In the genomic region with DNA sequence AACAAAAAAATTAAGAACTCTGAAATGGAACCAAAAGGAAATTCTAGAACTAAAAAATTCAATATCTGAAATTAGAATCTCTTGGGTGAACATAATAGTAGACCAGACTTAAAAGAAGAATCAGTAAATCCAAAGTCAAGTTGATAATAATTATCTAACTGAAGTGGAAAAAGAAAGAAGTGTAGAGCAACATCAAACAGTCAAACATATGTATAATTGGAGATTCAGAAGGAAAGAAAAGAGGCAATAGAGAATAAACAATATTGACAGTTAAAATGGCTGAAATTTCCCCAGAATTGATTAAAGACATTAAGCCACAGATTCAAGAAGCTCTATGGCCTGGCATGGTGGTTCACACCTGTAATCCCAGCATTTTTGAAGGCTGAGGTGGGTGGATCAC, we compare ENCODE assay signal across 37 cellular contexts.
"Had no signal": no experiment of that assay in that cellular context is flagged by ENCODE, and none has a peak within 500 bp of the region (broad histone marks: within the 10 kb centered on the region; RNA-seq: fewer than 3 reads in every experiment).

No MANE protein-coding gene starts in this region.

- H3K27ac Mint-ChIP-seq: activated CD4-positive, alpha-beta memory T cell treated with anti-CD3 and anti-CD28 coated beads, Interleukin-2, amount 10 ng/mL, durations not matched to agents 7 days and 5 days; activated CD4-positive, alpha-beta T cell treated with anti-CD3 and anti-CD28 coated beads for 36 hours; activated CD4-positive, alpha-beta T cell treated with anti-CD3 and anti-CD28 coated beads, Interleukin-2, amount 10 ng/mL, durations not matched to agents 7 days and 5 days; activated CD8-positive, alpha-beta memory T cell treated with anti-CD3 and anti-CD28 coated beads, Interleukin-2, amount 10 ng/mL, durations not matched to agents 7 days and 5 days; activated CD8-positive, alpha-beta T cell treated with anti-CD3 and anti-CD28 coated beads, Interleukin-2, amount 10 ng/mL, durations not matched to agents 7 days and 5 days; activated naive CD4-positive, alpha-beta T cell treated with anti-CD3 and anti-CD28 coated beads, Interleukin-2, amount 10 ng/mL, durations not matched to agents 7 days and 5 days; activated naive CD4-positive, alpha-beta T cell treated with anti-CD3 and anti-CD28 coated beads, Interleukin-2, amount 50 U/mL, for 24 hours; activated naive CD8-positive, alpha-beta T cell; activated naive CD8-positive, alpha-beta T cell treated with anti-CD3 and anti-CD28 coated beads, Interleukin-2, amount 10 ng/mL, durations not matched to agents 7 days and 5 days; activated naive CD8-positive, alpha-beta T cell treated with anti-CD3 and anti-CD28 coated beads, Interleukin-2, amount 50 U/mL, for 24 hours; activated T-cell treated with anti-CD3 and anti-CD28 coated beads, Interleukin-2, amount 50 U/mL, for 24 hours; activated T-helper 2 cell treated with anti-CD3 and anti-CD28 coated beads, Interferon-gamma antibody, Interleukin-2, Interleukin-4, amounts not matched to agents 10 μg/mL and 5 μg/mL and 100 μg/mL, durations not matched to agents 14 hours and 24 hours and 36 hours; T-helper 1 cell treated with Interleukin-12 subunit alpha and Interleukin-12 subunit beta and Interleukin-4 antibody, amounts not matched to agents 30 μg/mL and 1 μg/mL, for 36 hours; T-helper 2 cell treated with Interferon-gamma antibody and Interleukin-4, amounts not matched to agents 5 μg/mL and 100 μg/mL, for 36 hours; WTC11 had no signal

- H3K27ac ChIP-seq: ascending aorta, body of pancreas, brain microvascular endothelial cell, breast epithelium, WERI-Rb-1 had no signal

- H3K4me1 ChIP-seq: ascending aorta, body of pancreas, breast epithelium had no signal

- H3K36me3 Mint-ChIP-seq: activated naive CD4-positive, alpha-beta T cell treated with anti-CD3 and anti-CD28 coated beads, Interleukin-2, amount 10 ng/mL, durations not matched to agents 7 days and 5 days; activated naive CD4-positive, alpha-beta T cell treated with anti-CD3 and anti-CD28 coated beads, Interleukin-2, amount 50 U/mL, for 24 hours; activated naive CD8-positive, alpha-beta T cell treated with anti-CD3 and anti-CD28 coated beads, Interleukin-2, amount 10 ng/mL, durations not matched to agents 7 days and 5 days had no signal

- H3K36me3 ChIP-seq: ascending aorta, brain microvascular endothelial cell, breast epithelium, WERI-Rb-1 had no signal

- H3K27me3 Mint-ChIP-seq: activated CD4-positive, alpha-beta T cell treated with anti-CD3 and anti-CD28 coated beads, Interleukin-2, amount 10 ng/mL, durations not matched to agents 7 days and 5 days; activated naive CD8-positive, alpha-beta T cell treated with anti-CD3 and anti-CD28 coated beads, Interleukin-2, amount 10 ng/mL, durations not matched to agents 7 days and 5 days had no signal

- ATAC-seq: activated CD4-positive, alpha-beta T cell treated with anti-CD3 and anti-CD28 coated beads for 36 hours; activated CD4-positive, CD25-positive, alpha-beta regulatory T cell treated with anti-CD3 and anti-CD28 coated beads, Interleukin-2, amount 50 U/mL, for 24 hours; activated CD8-positive, alpha-beta memory T cell treated with anti-CD3 and anti-CD28 coated beads, Interleukin-2, amount 10 ng/mL, durations not matched to agents 7 days and 5 days; activated CD8-positive, alpha-beta T cell treated with anti-CD3 and anti-CD28 coated beads, Interleukin-2, amount 10 ng/mL, durations not matched to agents 7 days and 5 days; activated naive CD8-positive, alpha-beta T cell treated with anti-CD3 and anti-CD28 coated beads, Interleukin-2, amount 50 U/mL, for 24 hours; body of pancreas; WTC11 had no signal

- DNase-seq: activated CD4-positive, alpha-beta memory T cell treated with anti-CD3 and anti-CD28 coated beads, Interleukin-2, amount 10 ng/mL, durations not matched to agents 7 days and 5 days; activated CD4-positive, alpha-beta T cell treated with anti-CD3 and anti-CD28 coated beads for 1 hour; activated CD4-positive, alpha-beta T cell treated with anti-CD3 and anti-CD28 coated beads for 36 hours; activated CD4-positive, alpha-beta T cell treated with anti-CD3 and anti-CD28 coated beads for 48 hours; activated CD4-positive, alpha-beta T cell treated with anti-CD3 and anti-CD28 coated beads, Interleukin-2, amount 10 ng/mL, durations not matched to agents 7 days and 5 days; activated CD4-positive, alpha-beta T cell treated with anti-CD3 and anti-CD28 coated beads, Interleukin-2, amount 50 U/mL, for 48 hours; activated CD4-positive, CD25-positive, alpha-beta regulatory T cell; activated CD8-positive, alpha-beta memory T cell treated with anti-CD3 and anti-CD28 coated beads for 24 hours; activated CD8-positive, alpha-beta memory T cell treated with anti-CD3 and anti-CD28 coated beads, Interleukin-2, amount 10 ng/mL, durations not matched to agents 7 days and 5 days; activated CD8-positive, alpha-beta memory T cell treated with anti-CD3 and anti-CD28 coated beads, Interleukin-2, amount 50 U/mL, for 48 hours; activated CD8-positive, alpha-beta T cell treated with anti-CD3 and anti-CD28 coated beads, Interleukin-2, amount 10 ng/mL, durations not matched to agents 7 days and 5 days; activated effector memory CD4-positive, alpha-beta T cell treated with Interleukin-2 at 50 U/mL for 16 hours; activated gamma-delta T cell; activated naive CD4-positive, alpha-beta T cell treated with anti-CD3 and anti-CD28 coated beads, Interleukin-2, amount 10 ng/mL, durations not matched to agents 7 days and 5 days; activated naive CD4-positive, alpha-beta T cell treated with Interleukin-2 at 50 U/mL for 16 hours; activated naive CD8-positive, alpha-beta T cell treated with anti-CD3 and anti-CD28 coated beads, Interleukin-2, amount 10 ng/mL, durations not matched to agents 7 days and 5 days; activated naive CD8-positive, alpha-beta T cell treated with anti-CD3 and anti-CD28 coated beads, Interleukin-2, amount 50 U/mL, for 24 hours; activated T-cell treated with anti-CD3 and anti-CD28 coated beads, Interleukin-2, amount 50 U/mL, for 24 hours; activated T-cell treated with anti-CD3 and anti-CD28 coated beads, Interleukin-2, amount 50 U/mL, for 48 hours; amygdala; anterior cingulate cortex; body of pancreas; brain microvascular endothelial cell; central memory CD4-positive, alpha-beta T cell; T-helper 1 cell; T-helper 2 cell; T-helper 9 cell; WERI-Rb-1 had no signal

- H3K4me3 ChIP-seq: ascending aorta, body of pancreas, breast epithelium had no signal

- H3K27me3 ChIP-seq: ascending aorta, body of pancreas, brain microvascular endothelial cell, breast epithelium had no signal

- H3K9me3 Mint-ChIP-seq: activated CD4-positive, alpha-beta memory T cell treated with anti-CD3 and anti-CD28 coated beads, Interleukin-2, amount 10 ng/mL, durations not matched to agents 7 days and 5 days had no signal

- H3K4me3 Mint-ChIP-seq: activated CD4-positive, alpha-beta memory T cell treated with anti-CD3 and anti-CD28 coated beads, Interleukin-2, amount 10 ng/mL, durations not matched to agents 7 days and 5 days; activated CD4-positive, alpha-beta T cell treated with anti-CD3 and anti-CD28 coated beads for 36 hours; activated CD4-positive, alpha-beta T cell treated with anti-CD3 and anti-CD28 coated beads, Interleukin-2, amount 10 ng/mL, durations not matched to agents 7 days and 5 days; activated CD8-positive, alpha-beta memory T cell treated with anti-CD3 and anti-CD28 coated beads, Interleukin-2, amount 10 ng/mL, durations not matched to agents 7 days and 5 days; activated CD8-positive, alpha-beta T cell treated with anti-CD3 and anti-CD28 coated beads, Interleukin-2, amount 10 ng/mL, durations not matched to agents 7 days and 5 days; activated naive CD4-positive, alpha-beta T cell treated with anti-CD3 and anti-CD28 coated beads, Interleukin-2, amount 10 ng/mL, durations not matched to agents 7 days and 5 days; activated naive CD4-positive, alpha-beta T cell treated with anti-CD3 and anti-CD28 coated beads, Interleukin-2, amount 50 U/mL, for 24 hours; activated naive CD8-positive, alpha-beta T cell; activated naive CD8-positive, alpha-beta T cell treated with anti-CD3 and anti-CD28 coated beads, Interleukin-2, amount 10 ng/mL, durations not matched to agents 7 days and 5 days; activated naive CD8-positive, alpha-beta T cell treated with anti-CD3 and anti-CD28 coated beads, Interleukin-2, amount 50 U/mL, for 24 hours; activated T-cell treated with anti-CD3 and anti-CD28 coated beads, Interleukin-2, amount 50 U/mL, for 24 hours; T-helper 1 cell treated with Interleukin-12 subunit alpha and Interleukin-12 subunit beta and Interleukin-4 antibody, amounts not matched to agents 30 μg/mL and 1 μg/mL, for 36 hours; T-helper 2 cell treated with Interferon-gamma antibody and Interleukin-4, amounts not matched to agents 5 μg/mL and 100 μg/mL, for 36 hours; WTC11 had no signal

- H3K4me1 Mint-ChIP-seq: activated CD4-positive, alpha-beta memory T cell treated with anti-CD3 and anti-CD28 coated beads, Interleukin-2, amount 10 ng/mL, durations not matched to agents 7 days and 5 days; activated CD4-positive, alpha-beta T cell treated with anti-CD3 and anti-CD28 coated beads for 36 hours; activated CD4-positive, alpha-beta T cell treated with anti-CD3 and anti-CD28 coated beads, Interleukin-2, amount 10 ng/mL, durations not matched to agents 7 days and 5 days; activated CD8-positive, alpha-beta memory T cell treated with anti-CD3 and anti-CD28 coated beads, Interleukin-2, amount 10 ng/mL, durations not matched to agents 7 days and 5 days; activated naive CD4-positive, alpha-beta T cell treated with anti-CD3 and anti-CD28 coated beads, Interleukin-2, amount 10 ng/mL, durations not matched to agents 7 days and 5 days; activated naive CD4-positive, alpha-beta T cell treated with anti-CD3 and anti-CD28 coated beads, Interleukin-2, amount 50 U/mL, for 24 hours; activated naive CD8-positive, alpha-beta T cell treated with anti-CD3 and anti-CD28 coated beads, Interleukin-2, amount 10 ng/mL, durations not matched to agents 7 days and 5 days; activated naive CD8-positive, alpha-beta T cell treated with anti-CD3 and anti-CD28 coated beads, Interleukin-2, amount 50 U/mL, for 24 hours; WTC11 had no signal
